ENCODE assay signal across 16 cellular contexts in the genomic region with DNA sequence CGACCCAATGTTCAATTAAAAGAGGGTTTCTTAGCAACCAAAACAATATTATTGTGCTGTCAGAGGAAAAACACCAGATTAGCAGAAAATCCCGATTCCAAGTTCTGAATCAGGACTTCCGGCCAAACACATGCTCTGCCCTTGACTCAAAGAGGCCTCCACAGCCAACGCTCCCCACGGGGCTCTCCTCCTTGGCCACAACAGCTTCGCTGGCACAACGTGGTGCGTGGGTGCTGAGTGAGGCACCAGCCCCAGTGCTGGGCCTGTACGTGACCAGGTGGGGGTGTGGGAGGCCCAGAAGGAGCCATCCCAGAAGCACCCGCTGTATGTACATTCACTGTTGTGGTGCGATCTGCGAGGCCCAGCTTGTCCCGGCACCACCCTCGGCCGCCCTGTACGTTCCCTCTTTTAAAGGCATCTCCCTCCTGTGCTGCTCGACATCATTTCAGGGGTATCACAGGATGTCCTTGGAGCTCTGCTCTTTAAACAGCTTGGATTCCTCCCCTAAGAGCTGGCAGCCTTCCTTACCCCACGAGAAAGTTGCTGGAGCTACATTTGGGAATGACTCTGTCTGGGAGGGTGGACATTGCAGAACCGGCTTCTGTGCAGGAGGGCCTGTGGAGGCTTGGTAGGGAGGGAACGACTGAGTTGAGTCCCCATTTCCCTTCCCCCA.
A peak's percentile ranks its signal among the peaks of the same experiment; 100 is the strongest.
DNase-seq lines count a peak whose midpoint lies in the region; ATAC-seq, FAIRE-seq and TF ChIP-seq lines count a peak whose summit lies in the region.
"Had no signal": no experiment of that assay in that cellular context is flagged by ENCODE, and none has a peak within 500 bp of the region (broad histone marks: within the 10 kb centered on the region; RNA-seq: fewer than 3 reads in every experiment).

No MANE protein-coding gene starts in this region.

- FAIRE-seq in pancreas (lab: Jason Lieb, UNC): no peak

- peak; percentile 67 for ATAC-seq in Right ventricle myocardium inferior
- peak in 3 of 4 donors; percentile 35 to 62 (median 60) for ATAC-seq in pancreas
- no peak for ATAC-seq in GM21447 (IDR thresholded peaks at IDR 0.05; ENCODE audit: unreplicated experiment)
- no peak for ATAC-seq in HG03139 (IDR thresholded peaks at IDR 0.05; ENCODE audit: unreplicated experiment)
- ATAC-seq: activated naive CD8-positive, alpha-beta T cell treated with anti-CD3 and anti-CD28 coated beads, Interleukin-2, amount 50 U/mL, for 24 hours; HCT116 had no signal

- 72 to 81% methylated on average over 20 of the region's 20 CpGs for WGBS in pancreas, 2 donors

- no peaks in the 10 kb centered on the region for H4K20me1 ChIP-seq in MM.1S (ENCODE audit: insufficient read depth, low read length)

- H3K36me3 ChIP-seq in pancreas (no peaks in the 10 kb centered on the region), MM.1S (replicated peaks; ENCODE audit: insufficient read depth, low read length) (no peaks in the 10 kb centered on the region)
- H3K36me3 ChIP-seq: WERI-Rb-1 had no signal

- no peak overlapping the region for H3K9ac ChIP-seq in MM.1S (ENCODE audit: low read length)

- H3K4me3 ChIP-seq in AG09309 (ENCODE audit: control insufficient read depth, low read depth, low read length) (no peak overlapping the region), astrocyte of the cerebellum (ENCODE audit: low read depth, low read length) (no peak overlapping the region), pancreas (no peak overlapping the region), MM.1S (ENCODE audit: low read length) (no peak overlapping the region)
- H3K4me3 ChIP-seq: skin epidermis had no signal

- TF ChIP-seq CTCF in AG09309 (IDR thresholded peaks at IDR 0.05; ENCODE audit: control insufficient read depth, insufficient read depth, low read depth, low read length, missing control alignments): no peak
- no peak for TF ChIP-seq CTCF in astrocyte of the cerebellum (IDR thresholded peaks at IDR 0.05; ENCODE audit: low read depth, low read length, missing control alignments)
- TF ChIP-seq CTCF in pancreas (IDR thresholded peaks at IDR 0.05): no peak
- TF ChIP-seq CTCF in MM.1S (IDR thresholded peaks at IDR 0.05; ENCODE audit: low read length): no peak

- intact Hi-C loops in Right ventricle myocardium inferior (cut with DNase I): no loop called here
- intact Hi-C loops in pancreas (cut with DNase I): no loop called here

- no peak overlapping the region for H2AFZ ChIP-seq in MM.1S (ENCODE audit: low read length)

- H3K4me2 ChIP-seq in MM.1S (ENCODE audit: low read depth, low read length): no peak overlapping the region

- H3K79me2 ChIP-seq in MM.1S (ENCODE audit: low read length): no peaks in the 10 kb centered on the region

- DNase-seq in AG09309 (ENCODE audit: low read depth) (peak; percentile 7), astrocyte of the cerebellum (ENCODE audit: low read depth) (peak; percentile 22), Right ventricle myocardium inferior (ENCODE audit: missing footprints) (peak; percentile 83), pancreas (peak in 2 of 6 donors; percentile 14 to 16), MM.1S (no peak), OCI-M2 (lab: John Stamatoyannopoulos, UW; ENCODE audit: unreplicated experiment) (no peak)
- DNase-seq: activated CD8-positive, alpha-beta memory T cell treated with anti-CD3 and anti-CD28 coated beads, Interleukin-2, amount 50 U/mL, for 48 hours; activated naive CD8-positive, alpha-beta T cell treated with anti-CD3 and anti-CD28 coated beads, Interleukin-2, amount 50 U/mL, for 24 hours; endodermal cell; NCI-H524; WERI-Rb-1 had no signal

- in situ Hi-C loops in astrocyte of the cerebellum (cut with HindIII; ENCODE audit: low sequenced_read_pairs): no loop called here

- no peaks in the 10 kb centered on the region for H3K9me2 ChIP-seq in MM.1S (replicated peaks; ENCODE audit: insufficient read depth, low read length)

- H3K27me3 ChIP-seq in pancreas: no peaks in the 10 kb centered on the region
- H3K27me3 ChIP-seq in MM.1S (replicated peaks; ENCODE audit: insufficient read depth, low read length): no peaks in the 10 kb centered on the region

- H3K4me1 ChIP-seq in pancreas (no peaks in the 10 kb centered on the region), MM.1S (ENCODE audit: low read length) (no peaks in the 10 kb centered on the region)

- H3K9me3 ChIP-seq in pancreas: no peaks in the 10 kb centered on the region
- H3K9me3 ChIP-seq in MM.1S (replicated peaks; ENCODE audit: insufficient read depth, low read length): no peaks in the 10 kb centered on the region

- H3F3A ChIP-seq in MM.1S (ENCODE audit: insufficient read depth, low read length): no peaks in the 10 kb centered on the region

- no peak overlapping the region for H3K27ac ChIP-seq in pancreas
- H3K27ac ChIP-seq in MM.1S (ENCODE audit: low read length): no peak overlapping the region
- H3K27ac ChIP-seq: RWPE1, WERI-Rb-1 had no signal

Comparison
In these comparisons a context has a peak if more than half of its experiments do, and no peak if none do; other contexts are left out.
1. DNase-seq: peak in AG09309 (single experiment), astrocyte of the cerebellum (single experiment) and Right ventricle myocardium inferior (single experiment); none in MM.1S (single experiment) and OCI-M2 (single experiment).
2. ATAC-seq: peak in Right ventricle myocardium inferior (single experiment) and pancreas (3 of 4); none in GM21447 (single experiment) and HG03139 (single experiment).